Comparison of ENCODE assay signal across 29 cellular contexts in the genomic region with DNA sequence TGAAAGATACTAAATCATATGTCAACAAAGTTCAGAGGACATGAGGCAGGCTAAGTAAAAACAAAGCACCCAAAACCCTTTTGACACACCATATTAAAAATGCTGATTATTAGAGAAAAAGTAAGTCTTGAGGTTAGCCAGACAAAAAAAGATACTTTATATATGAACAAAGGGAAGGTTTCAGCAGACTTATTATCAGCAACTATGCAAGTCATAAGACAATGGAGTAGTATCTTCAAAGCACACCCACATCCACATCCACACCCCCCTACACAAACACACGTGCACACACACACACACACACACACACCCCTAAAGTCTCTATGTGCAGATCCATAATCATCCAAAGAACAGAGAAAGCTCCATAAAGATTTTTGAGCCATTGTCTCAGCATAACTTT.
"Had no signal": no experiment of that assay in that cellular context is flagged by ENCODE, and none has a peak within 500 bp of the region (broad histone marks: within the 10 kb centered on the region; RNA-seq: fewer than 3 reads in every experiment).

No MANE protein-coding gene starts in this region.

- H2AFZ ChIP-seq: hepatocyte had no signal

- H3K36me3 ChIP-seq: colonic mucosa, esophagus squamous epithelium, gastrocnemius medialis, heart left ventricle, lower lobe of right lung had no signal

- H3K79me2 ChIP-seq: hepatocyte had no signal

- DNase-seq: colonic mucosa; cortex of kidney; effector CD8-positive, alpha-beta T cell; effector memory CD8-positive, alpha-beta T cell; endodermal cell; erythroblast; esophagus squamous epithelium; foreskin fibroblast; foreskin melanocyte; gastrocnemius medialis; glutamatergic neuron; heart left ventricle; hypothalamus; immature natural killer cell; islet precursor cell; kidney; kidney glomerular epithelial cell; left colon; left ventricle myocardium superior; lower lobe of right lung; mesenchymal stem cell; mucosa of descending colon; naive B cell; naive thymus-derived CD8-positive, alpha-beta T cell had no signal

- H3K4me2 ChIP-seq: hepatocyte had no signal

- H3K4me3 ChIP-seq: colonic mucosa, esophagus squamous epithelium, gastrocnemius medialis, heart left ventricle, hepatocyte, lower lobe of right lung, mucosa of descending colon had no signal

- H3K4me1 ChIP-seq: colonic mucosa, esophagus squamous epithelium, gastrocnemius medialis, heart left ventricle, lower lobe of right lung had no signal

- H3K9me3 ChIP-seq: colonic mucosa, esophagus squamous epithelium, gastrocnemius medialis, lower lobe of right lung had no signal

- H3K27me3 ChIP-seq: colonic mucosa, esophagus squamous epithelium, gastrocnemius medialis, heart left ventricle, hepatocyte had no signal

- H3K27ac ChIP-seq: colonic mucosa, epithelial cell of prostate, esophagus squamous epithelium, gastrocnemius medialis, heart left ventricle, hepatocyte, lower lobe of right lung had no signal

- FAIRE-seq: endometrium, kidney had no signal

- ATAC-seq: effector memory CD8-positive, alpha-beta T cell; esophagus mucosa; gastrocnemius medialis; heart left ventricle; left colon; left lobe of liver; left ventricle myocardium superior; lower lobe of right lung; mucosa of descending colon; naive thymus-derived CD8-positive, alpha-beta T cell had no signal
